In the genomic region with DNA sequence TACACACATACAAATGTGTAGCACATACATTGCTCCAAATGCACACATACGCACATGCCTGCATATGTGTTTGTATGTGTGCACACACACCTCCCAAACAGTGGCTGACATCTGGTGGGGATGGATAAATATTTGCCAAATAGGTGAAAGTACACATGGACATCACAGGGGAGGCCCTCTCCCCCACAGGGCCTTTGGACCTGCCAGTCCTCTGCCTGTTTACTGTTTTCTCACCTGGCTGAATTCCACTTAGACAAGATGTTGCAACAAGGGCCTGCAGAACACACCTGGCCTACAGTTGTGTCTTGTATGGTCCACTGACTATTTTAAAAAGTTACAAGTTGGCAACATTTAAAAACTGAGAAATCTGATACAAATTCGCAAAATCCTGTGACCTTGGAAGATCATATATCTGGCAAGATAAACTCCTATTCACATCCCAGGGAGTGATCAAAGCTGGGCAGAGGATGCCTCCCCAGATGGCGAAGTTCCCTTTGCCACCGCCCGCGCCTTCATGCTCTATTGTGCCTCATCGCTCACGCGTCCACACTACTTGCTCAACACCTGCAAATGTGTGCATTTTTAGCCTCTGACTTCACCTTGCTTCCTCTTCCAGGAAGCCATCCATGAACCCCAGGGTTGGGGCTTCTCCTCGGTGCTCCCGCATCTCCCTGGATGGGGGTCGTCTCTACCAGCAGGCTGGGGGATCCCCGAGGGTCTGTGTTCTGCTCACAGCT, we compare ENCODE assay signal across 2 cellular contexts.
TF ChIP-seq lines count a peak whose summit lies in the region.

No MANE protein-coding gene starts in this region.

TF ChIP-seq in H1, 55 proteins besides CTCF, POLR2A, EP300 and RAD21:
- no peak for TF ChIP-seq SRF (IDR thresholded peaks at IDR 0.05; ENCODE audit: low read depth, low read length)
- no peak for TF ChIP-seq JUND (IDR thresholded peaks at IDR 0.05; ENCODE audit: low read length)
- TF ChIP-seq TAF7 (optimal IDR thresholded peaks at IDR 0.05; ENCODE audit: borderline replicate concordance, low read depth, low read length): no peak
- TF ChIP-seq KDM1A (IDR thresholded peaks at IDR 0.05; ENCODE audit: borderline replicate concordance, low read length): no peak
- TF ChIP-seq CREB1 (IDR thresholded peaks at IDR 0.05): no peak
- no peak for TF ChIP-seq BACH1 (IDR thresholded peaks at IDR 0.05; ENCODE audit: low read length)
- no peak for TF ChIP-seq FOSL1 (IDR thresholded peaks at IDR 0.05; ENCODE audit: insufficient read depth, low read depth, low read length)
- no peak for TF ChIP-seq POLR2AphosphoS5 (IDR thresholded peaks at IDR 0.05; ENCODE audit: low read depth, low read length)
- TF ChIP-seq CTBP2 (IDR thresholded peaks at IDR 0.05; ENCODE audit: borderline replicate concordance, insufficient read depth, insufficient read length, low read length): no peak
- no peak for TF ChIP-seq RFX5 (IDR thresholded peaks at IDR 0.05; ENCODE audit: borderline replicate concordance, low read depth, low read length)
- no peak for TF ChIP-seq SP2 (IDR thresholded peaks at IDR 0.05; ENCODE audit: low read length)
- TF ChIP-seq ASH2L (IDR thresholded peaks at IDR 0.05; ENCODE audit: low read length): no peak
- no peak for TF ChIP-seq RBBP5 (IDR thresholded peaks at IDR 0.05; ENCODE audit: borderline replicate concordance, low read depth, low read length)
- no peak for TF ChIP-seq SIRT6 (IDR thresholded peaks at IDR 0.05; ENCODE audit: low read length)
- no peak for TF ChIP-seq SP4 (IDR thresholded peaks at IDR 0.05; ENCODE audit: low read length)
- no peak for TF ChIP-seq TBP (IDR thresholded peaks at IDR 0.05; ENCODE audit: low read depth, low read length)
- TF ChIP-seq TEAD4 (IDR thresholded peaks at IDR 0.05; ENCODE audit: low read depth, low read length): no peak
- no peak for TF ChIP-seq YY1 (IDR thresholded peaks at IDR 0.05; ENCODE audit: low read depth, low read length)
- no peak for TF ChIP-seq RNF2 (IDR thresholded peaks at IDR 0.05; ENCODE audit: borderline replicate concordance, low read depth, low read length, missing control alignments, poor library complexity, severe bottlenecking)
- TF ChIP-seq HDAC2 (IDR thresholded peaks at IDR 0.05; ENCODE audit: borderline replicate concordance in 1 of 2, low read depth in 2 of 2, low read length in 2 of 2): no peak
TF ChIP-seq in H1: peak in this region for 0.

TF ChIP-seq in SK-N-SH treated with all-trans-retinoic acid at 6 μM for 48 hours, 23 proteins besides CTCF, POLR2A, EP300 and RAD21:
- TF ChIP-seq ARNTL (CRISPR knock-in tag; IDR thresholded peaks at IDR 0.05; ENCODE audit: borderline replicate concordance, low read depth) (no peak), SNAI2 (CRISPR knock-in tag; IDR thresholded peaks at IDR 0.05) (no peak), TCF4 (CRISPR knock-in tag; IDR thresholded peaks at IDR 0.05; ENCODE audit: borderline replicate concordance) (no peak), CSDC2 (CRISPR knock-in tag; IDR thresholded peaks at IDR 0.05) (no peak), ISL1 (CRISPR knock-in tag; IDR thresholded peaks at IDR 0.05) (no peak), PPARA (CRISPR knock-in tag; IDR thresholded peaks at IDR 0.05; ENCODE audit: borderline replicate concordance) (no peak)
- TF ChIP-seq, protein P1, sequence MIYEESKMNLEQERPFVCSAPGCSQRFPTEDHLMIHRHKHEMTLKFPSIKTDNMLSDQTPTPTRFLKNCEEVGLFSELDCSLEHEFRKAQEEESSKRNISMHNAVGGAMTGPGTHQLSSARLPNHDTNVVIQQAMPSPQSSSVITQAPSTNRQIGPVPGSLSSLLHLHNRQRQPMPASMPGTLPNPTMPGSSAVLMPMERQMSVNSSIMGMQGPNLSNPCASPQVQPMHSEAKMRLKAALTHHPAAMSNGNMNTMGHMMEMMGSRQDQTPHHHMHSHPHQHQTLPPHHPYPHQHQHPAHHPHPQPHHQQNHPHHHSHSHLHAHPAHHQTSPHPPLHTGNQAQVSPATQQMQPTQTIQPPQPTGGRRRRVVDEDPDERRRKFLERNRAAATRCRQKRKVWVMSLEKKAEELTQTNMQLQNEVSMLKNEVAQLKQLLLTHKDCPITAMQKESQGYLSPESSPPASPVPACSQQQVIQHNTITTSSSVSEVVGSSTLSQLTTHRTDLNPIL (CRISPR knock-in tag; IDR thresholded peaks at IDR 0.05; ENCODE audit: low read depth): no peak
- TF ChIP-seq, protein P2, sequence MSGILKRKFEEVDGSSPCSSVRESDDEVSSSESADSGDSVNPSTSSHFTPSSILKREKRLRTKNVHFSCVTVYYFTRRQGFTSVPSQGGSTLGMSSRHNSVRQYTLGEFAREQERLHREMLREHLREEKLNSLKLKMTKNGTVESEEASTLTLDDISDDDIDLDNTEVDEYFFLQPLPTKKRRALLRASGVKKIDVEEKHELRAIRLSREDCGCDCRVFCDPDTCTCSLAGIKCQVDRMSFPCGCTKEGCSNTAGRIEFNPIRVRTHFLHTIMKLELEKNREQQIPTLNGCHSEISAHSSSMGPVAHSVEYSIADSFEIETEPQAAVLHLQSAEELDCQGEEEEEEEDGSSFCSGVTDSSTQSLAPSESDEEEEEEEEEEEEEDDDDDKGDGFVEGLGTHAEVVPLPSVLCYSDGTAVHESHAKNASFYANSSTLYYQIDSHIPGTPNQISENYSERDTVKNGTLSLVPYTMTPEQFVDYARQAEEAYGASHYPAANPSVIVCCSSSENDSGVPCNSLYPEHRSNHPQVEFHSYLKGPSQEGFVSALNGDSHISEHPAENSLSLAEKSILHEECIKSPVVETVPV (CRISPR knock-in tag; IDR thresholded peaks at IDR 0.05): no peak
